In the genomic region with DNA sequence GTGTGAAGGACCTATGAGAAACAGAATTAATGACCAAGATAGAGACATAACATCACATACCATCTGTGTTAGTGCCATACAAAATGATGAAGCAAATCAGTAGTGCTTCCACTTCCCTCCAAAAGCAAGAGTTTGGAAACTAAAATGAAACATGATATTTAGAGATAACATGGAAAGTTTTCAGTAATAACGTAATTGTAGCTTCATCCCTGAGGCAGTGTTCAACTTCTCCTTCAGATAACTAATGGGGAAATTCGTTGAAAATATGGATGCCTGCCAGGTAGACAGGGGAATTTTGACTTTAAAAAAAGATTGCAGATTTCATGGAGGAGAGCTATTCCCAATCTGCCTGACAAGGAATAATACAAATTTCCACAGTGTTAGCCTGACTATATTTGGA, we compare ENCODE assay signal across 21 cellular contexts.
"Had no signal": no experiment of that assay in that cellular context is flagged by ENCODE, and none has a peak within 500 bp of the region (broad histone marks: within the 10 kb centered on the region; RNA-seq: fewer than 3 reads in every experiment).

No MANE protein-coding gene starts in this region.

- DNase-seq: colonic mucosa; dermis blood vessel endothelial cell; esophagus squamous epithelium; foreskin melanocyte; head of caudate nucleus; kidney glomerular epithelial cell; natural killer cell; nucleus accumbens; pancreas; right cardiac atrium; small intestine; stimulated activated CD4-positive, alpha-beta T cell treated with anti-CD3 and anti-CD28 coated beads, Interleukin-2, amount 100 ng/mL, for 48 hours; stimulated activated CD8-positive, alpha-beta memory T cell treated with anti-CD3 and anti-CD28 coated beads, Interleukin-4, amount 100 ng/mL, for 48 hours; stimulated activated naive CD8-positive, alpha-beta T cell treated with anti-CD3 and anti-CD28 coated beads, Interleukin-15, Interleukin-2, amounts not matched to agents 100 U/mL and 50 U/mL, for 24 hours; thyroid gland; uterus had no signal

- H3K36me3 ChIP-seq: colonic mucosa, esophagus squamous epithelium, neural progenitor cell, pancreas, suprapubic skin, thyroid gland, uterus had no signal

- H3K4me2 ChIP-seq: hepatocyte, neural progenitor cell had no signal

- H3K27me3 ChIP-seq: colonic mucosa, esophagus squamous epithelium, hepatocyte, neural progenitor cell, pancreas, suprapubic skin, thyroid gland, uterus had no signal

- H2AFZ ChIP-seq: hepatocyte, neural progenitor cell had no signal

- H3K4me3 ChIP-seq: colonic mucosa, esophagus squamous epithelium, hepatocyte, neural progenitor cell, pancreas, suprapubic skin, thyroid gland, uterus had no signal

- H3K4me1 ChIP-seq: colonic mucosa, esophagus squamous epithelium, neural progenitor cell, pancreas, suprapubic skin, thyroid gland, uterus had no signal

- H3K9ac ChIP-seq: neural progenitor cell had no signal

- H3K9me3 ChIP-seq: colonic mucosa, esophagus squamous epithelium, pancreas, suprapubic skin, thyroid gland, uterus had no signal

- H3K79me2 ChIP-seq: hepatocyte had no signal

- H3K27ac ChIP-seq: colonic mucosa, esophagus squamous epithelium, hepatocyte, neural progenitor cell, pancreas, suprapubic skin, thyroid gland, uterus had no signal

- ATAC-seq: left lobe of liver; natural killer cell; pancreas; right cardiac atrium; stimulated activated effector memory CD8-positive, alpha-beta T cell treated with anti-CD3 and anti-CD28 coated beads, Interleukin-12 subunit alpha, Interleukin-12 subunit beta, amount 100 ng/mL, for 72 hours; stimulated activated naive CD8-positive, alpha-beta T cell treated with anti-CD3 and anti-CD28 coated beads, Interleukin-15, Interleukin-2, amounts not matched to agents 100 U/mL and 50 U/mL, for 24 hours had no signal
